Comparison of ENCODE assay signal across 8 cellular contexts in the genomic region with DNA sequence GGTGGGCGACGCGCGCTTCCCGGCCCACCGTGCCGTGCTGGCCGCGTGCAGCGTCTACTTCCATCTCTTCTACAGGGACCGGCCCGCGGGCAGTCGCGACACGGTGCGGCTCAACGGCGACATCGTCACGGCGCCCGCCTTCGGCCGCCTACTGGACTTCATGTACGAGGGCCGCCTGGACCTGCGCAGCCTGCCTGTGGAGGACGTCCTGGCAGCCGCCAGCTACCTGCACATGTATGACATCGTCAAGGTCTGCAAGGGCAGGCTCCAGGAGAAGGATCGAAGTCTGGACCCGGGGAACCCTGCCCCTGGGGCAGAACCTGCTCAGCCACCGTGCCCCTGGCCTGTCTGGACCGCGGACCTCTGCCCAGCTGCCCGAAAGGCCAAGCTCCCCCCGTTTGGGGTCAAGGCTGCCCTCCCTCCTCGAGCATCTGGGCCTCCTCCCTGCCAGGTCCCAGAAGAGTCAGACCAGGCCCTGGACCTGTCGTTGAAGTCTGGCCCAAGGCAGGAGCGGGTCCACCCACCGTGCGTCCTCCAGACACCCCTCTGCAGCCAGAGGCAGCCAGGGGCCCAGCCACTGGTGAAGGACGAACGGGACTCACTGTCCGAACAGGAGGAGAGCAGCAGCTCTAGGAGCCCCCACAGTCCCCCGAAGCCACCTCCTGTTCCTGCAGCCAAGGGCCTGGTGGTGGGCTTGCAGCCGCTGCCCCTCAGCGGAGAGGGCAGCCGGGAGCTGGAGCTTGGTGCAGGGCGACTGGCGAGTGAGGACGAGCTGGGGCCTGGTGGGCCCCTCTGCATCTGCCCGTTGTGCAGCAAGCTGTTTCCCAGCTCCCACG. TPM values are rescaled to one million over a fixed set of nuclear protein-coding genes. Genes with fewer than 3 reads are reported as not detected.
DNase-seq lines count a peak whose midpoint lies in the region; ATAC-seq and TF ChIP-seq lines count a peak whose summit lies in the region.

No MANE protein-coding gene starts in this region.

- peak overlapping the region; percentile 50 for H3K27ac Mint-ChIP-seq in activated CD8-positive, alpha-beta memory T cell treated with anti-CD3 and anti-CD28 coated beads, Interleukin-2, amount 10 ng/mL, durations not matched to agents 7 days and 5 days

- peaks cover 51% of the 10 kb centered on the region for H3K4me1 ChIP-seq in adipocyte (ENCODE audit: control insufficient read depth, insufficient read depth, low read length)
- H3K4me1 ChIP-seq in left lung = peaks cover 7 to 75% of the 10 kb centered on the region in 2 donors
- peaks cover 5 to 59% (median 28%) of the 10 kb centered on the region in 4 donors for H3K4me1 ChIP-seq in tibial artery

- H3K9me3 Mint-ChIP-seq in activated CD8-positive, alpha-beta memory T cell treated with anti-CD3 and anti-CD28 coated beads, Interleukin-2, amount 10 ng/mL, durations not matched to agents 7 days and 5 days (ENCODE audit: low read depth) = no peaks in the 10 kb centered on the region

- peaks cover 17% of the 10 kb centered on the region for H3K4me1 Mint-ChIP-seq in activated CD8-positive, alpha-beta memory T cell treated with anti-CD3 and anti-CD28 coated beads, Interleukin-2, amount 10 ng/mL, durations not matched to agents 7 days and 5 days

- H3K9ac ChIP-seq in adipocyte (ENCODE audit: low read length) = peak overlapping the region; percentile 77

- peak overlapping the region; percentile 80 for H3K4me3 ChIP-seq in adipocyte (ENCODE audit: low read length)
- peak overlapping the region; percentile 54 to 70 for H3K4me3 ChIP-seq in left lung
- peak overlapping the region; percentile 61 to 89 for H3K4me3 ChIP-seq in tibial artery

- TF ChIP-seq CTCF in left lung (IDR thresholded peaks at IDR 0.05) (no peak), tibial artery (IDR thresholded peaks at IDR 0.05) (no peak)

- no peaks in the 10 kb centered on the region for H3K36me3 ChIP-seq in adipocyte (ENCODE audit: control insufficient read depth, insufficient read depth, low read length, severe bottlenecking)
- no peaks in the 10 kb centered on the region for H3K36me3 ChIP-seq in left lung
- no peaks in the 10 kb centered on the region for H3K36me3 ChIP-seq in tibial artery

- peak overlapping the region; percentile 80 for H3K4me3 Mint-ChIP-seq in activated CD8-positive, alpha-beta memory T cell treated with anti-CD3 and anti-CD28 coated beads, Interleukin-2, amount 10 ng/mL, durations not matched to agents 7 days and 5 days

- H3K27ac ChIP-seq in left lung (peak overlapping the region; percentile 62 to 75), tibial artery (peak overlapping the region; percentile 84 to 99)

- no peaks in the 10 kb centered on the region for H3K27me3 ChIP-seq in adipocyte (replicated peaks; ENCODE audit: control insufficient read depth, insufficient read depth, low read length)
- H3K27me3 ChIP-seq in left lung = peaks cover 0 to 13% of the 10 kb centered on the region in 2 donors
- no peaks in the 10 kb centered on the region for H3K27me3 ChIP-seq in tibial artery

- CTCF ChIA-PET in activated CD8-positive, alpha-beta memory T cell treated with anti-CD3 and anti-CD28 coated beads, Interleukin-2, amount 10 ng/mL, durations not matched to agents 7 days and 5 days (lab: Charles Lee) = interaction anchor here (0.8 to 2.4 kb wide), 10 partner anchors 12 to 124 kb away, joined by 3 to 15 read pairs (median 3); a partner anchor contains a TSS

- H3K27me3 Mint-ChIP-seq in activated CD8-positive, alpha-beta memory T cell treated with anti-CD3 and anti-CD28 coated beads, Interleukin-2, amount 10 ng/mL, durations not matched to agents 7 days and 5 days = peaks cover 6% of the 10 kb centered on the region

- H3K36me3 Mint-ChIP-seq in activated CD8-positive, alpha-beta memory T cell treated with anti-CD3 and anti-CD28 coated beads, Interleukin-2, amount 10 ng/mL, durations not matched to agents 7 days and 5 days = no peaks in the 10 kb centered on the region

- no peak for DNase-seq in activated CD8-positive, alpha-beta memory T cell treated with anti-CD3 and anti-CD28 coated beads, Interleukin-2, amount 10 ng/mL, durations not matched to agents 7 days and 5 days
- no peak for DNase-seq in activated CD8-positive, alpha-beta memory T cell treated with anti-CD3 and anti-CD28 coated beads for 24 hours
- DNase-seq in adipocyte (ENCODE audit: low read depth) = no peak
- DNase-seq in left lung = no peak
- DNase-seq in tibial artery = no peak
- DNase-seq in NCI-H1694 (lab: John Stamatoyannopoulos, UW) = no peak
- no peak for DNase-seq in HPDE6-E6E7 (ENCODE audit: extremely low spot score)
- DNase-seq in NCI-H1436 treated with DMSO at 0.1 percent for 48 hours (lab: John Stamatoyannopoulos, UW) = no peak

- H3K9me3 ChIP-seq in adipocyte (ENCODE audit: control insufficient read depth, low read length) = no peaks in the 10 kb centered on the region
- no peaks in the 10 kb centered on the region for H3K9me3 ChIP-seq in left lung
- no peaks in the 10 kb centered on the region for H3K9me3 ChIP-seq in tibial artery

- ATAC-seq in activated CD8-positive, alpha-beta memory T cell treated with anti-CD3 and anti-CD28 coated beads, Interleukin-2, amount 10 ng/mL, durations not matched to agents 7 days and 5 days = no peak
- ATAC-seq in left lung = peak; percentile 15

- intact Hi-C loops in left lung (cut with DNase I) (no loop called here), tibial artery (cut with DNase I; ENCODE audit: low total_unique reads) (no loop called here)

RNA-seq across cellular contexts. Expression of a gene that starts 0.6 kb away (rescaled TPM):
- 1 to 10 TPM; 4.9 to 5.5 TPM for total RNA-seq in activated CD8-positive, alpha-beta memory T cell treated with anti-CD3 and anti-CD28 coated beads, Interleukin-2, amount 10 ng/mL, durations not matched to agents 7 days and 5 days
- total RNA-seq in left lung = 10 to 100 TPM in 1 of 2 donors, 1 to 10 TPM in 1; 9.9 to 12.1 TPM

RNA-seq across cellular contexts. Expression of a gene that starts 6.0 kb away (rescaled TPM):
- total RNA-seq in activated CD8-positive, alpha-beta memory T cell treated with anti-CD3 and anti-CD28 coated beads, Interleukin-2, amount 10 ng/mL, durations not matched to agents 7 days and 5 days = 100 to 1,000 TPM; 178 to 202 TPM
- 100 to 1,000 TPM; 173 to 176 TPM for total RNA-seq in left lung

RNA-seq across cellular contexts. Expression of a gene that starts 48.6 kb away (rescaled TPM):
- 100 to 1,000 TPM; 127 to 140 TPM for total RNA-seq in activated CD8-positive, alpha-beta memory T cell treated with anti-CD3 and anti-CD28 coated beads, Interleukin-2, amount 10 ng/mL, durations not matched to agents 7 days and 5 days
- 10 to 100 TPM; 59.2 to 69.5 TPM for total RNA-seq in left lung
